Comparison of ENCODE assay signal across 8 cellular contexts in the genomic region with DNA sequence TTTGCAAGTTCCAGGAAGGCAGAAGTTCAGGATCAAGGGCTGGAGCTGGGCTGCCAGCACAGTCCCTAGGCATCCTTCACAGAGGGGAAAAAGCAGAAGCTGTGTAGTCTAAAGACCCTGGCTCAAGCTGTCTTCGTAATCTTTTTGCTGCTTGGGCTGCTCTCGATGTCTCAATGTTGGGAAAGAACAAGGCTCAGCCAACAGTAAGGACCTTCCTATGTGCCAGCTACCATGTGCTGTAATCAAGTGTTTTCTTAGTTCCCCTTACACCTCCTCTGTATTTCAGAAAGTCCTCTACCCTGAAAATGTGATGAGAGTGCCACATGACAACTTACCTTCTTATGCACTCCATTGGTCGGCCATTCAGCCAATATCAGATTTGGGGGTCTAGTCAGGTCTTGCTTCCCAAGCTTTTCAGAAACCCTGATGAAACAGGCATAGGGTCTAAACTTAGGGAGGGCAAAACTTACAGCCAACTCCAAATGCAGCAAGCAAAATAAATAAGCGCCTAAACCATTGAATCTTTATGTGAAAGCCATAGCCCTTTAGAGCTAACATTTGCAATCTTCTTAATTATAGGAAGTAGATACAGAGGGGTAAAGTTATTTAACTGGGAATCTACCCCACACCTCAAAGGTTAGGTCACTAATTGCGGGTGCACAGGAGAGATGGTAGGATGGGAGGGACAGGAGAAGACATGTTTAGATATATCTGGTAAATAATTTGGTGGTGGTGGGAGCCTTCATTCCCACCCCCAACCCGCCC. TPM values are rescaled to one million over a fixed set of nuclear protein-coding genes. Genes with fewer than 3 reads are reported as not detected.
A peak's percentile ranks its signal among the peaks of the same experiment; 100 is the strongest.
DNase-seq lines count a peak whose midpoint lies in the region; ATAC-seq and TF ChIP-seq lines count a peak whose summit lies in the region.

No MANE protein-coding gene starts in this region.

- peaks cover 38% of the 10 kb centered on the region for H3K79me2 ChIP-seq in SU-DHL-6 (ENCODE audit: insufficient read depth, low read length)

- H3K4me1 ChIP-seq in gastroesophageal sphincter = peaks cover 4 to 42% (median 14%) of the 10 kb centered on the region in 3 donors
- peaks cover 0 to 42% (median 20%) of the 10 kb centered on the region in 4 donors for H3K4me1 ChIP-seq in tibial nerve

- H3K4me2 ChIP-seq in SU-DHL-6 (ENCODE audit: low read depth, low read length, poor library complexity, severe bottlenecking) = peak overlapping the region; percentile 96

- peaks cover 54% of the 10 kb centered on the region for H3F3A ChIP-seq in SU-DHL-6 (ENCODE audit: insufficient read depth)

- no peak for TF ChIP-seq EP300 in gastroesophageal sphincter (IDR thresholded peaks at IDR 0.05)
- TF ChIP-seq EP300 in tibial nerve (IDR thresholded peaks at IDR 0.05) = peak in 1 of 2 donors; percentile 38

- TF ChIP-seq POLR2A in GM15510 (IDR thresholded peaks at IDR 0.05; ENCODE audit: borderline replicate concordance, extremely low read depth, insufficient read length) = peak; percentile 26
- no peak for TF ChIP-seq POLR2A in gastroesophageal sphincter (IDR thresholded peaks at IDR 0.05)
- TF ChIP-seq POLR2A in tibial nerve (IDR thresholded peaks at IDR 0.05) = no peak

- H4K20me1 ChIP-seq in SU-DHL-6 (ENCODE audit: low read depth, low read length) = peaks cover 7% of the 10 kb centered on the region; the same call in 1 of the 2 replicates

- no peak overlapping the region for H2AFZ ChIP-seq in SU-DHL-6 (ENCODE audit: low read depth, low read length, severe bottlenecking)

- no peak for DNase-seq in tibial nerve (ENCODE audit: low spot score in 2 of 2)
- no peak for DNase-seq in AG20443 (ENCODE audit: low spot score)

- TF ChIP-seq CTCF in SU-DHL-6 (IDR thresholded peaks at IDR 0.05; ENCODE audit: insufficient read depth, low read length, poor library complexity, severe bottlenecking) (no peak), gastroesophageal sphincter (IDR thresholded peaks at IDR 0.05) (no peak), tibial nerve (IDR thresholded peaks at IDR 0.05) (no peak)

- H3K27ac ChIP-seq in SU-DHL-6 (ENCODE audit: low read depth, low read length) (peak overlapping the region; percentile 97), gastroesophageal sphincter (peak overlapping the region; percentile 48 to 98 (median 88)), tibial nerve (peak overlapping the region in 3 of 4 donors; percentile 89 to 97 (median 97))

- H3K9me3 ChIP-seq in SU-DHL-6 (ENCODE audit: insufficient read depth, low read length) (no peaks in the 10 kb centered on the region), gastroesophageal sphincter (no peaks in the 10 kb centered on the region), tibial nerve (no peaks in the 10 kb centered on the region)

- H3K4me3 ChIP-seq in SU-DHL-6 (ENCODE audit: insufficient read depth, low read length, poor library complexity, severe bottlenecking) = peak overlapping the region; percentile 60
- peak overlapping the region in 1 of 2 donors; percentile 77 for H3K4me3 ChIP-seq in gastroesophageal sphincter
- H3K4me3 ChIP-seq in tibial nerve = peak overlapping the region; percentile 56 to 98 (median 92)

- 54 to 56% methylated on average over 5 to 6 of the region's 6 CpGs for WGBS in gastroesophageal sphincter (ENCODE audit: low coverage in 1 of 2), 2 donors
- 62 to 63% methylated on average over 6 of the region's 6 CpGs for WGBS in tibial nerve, 2 donors

- peak overlapping the region; percentile 69 for H3K9ac ChIP-seq in SU-DHL-6 (ENCODE audit: low read length)

- H3K36me3 ChIP-seq in SU-DHL-6 (ENCODE audit: low read length) (peaks cover 13% of the 10 kb centered on the region), gastroesophageal sphincter (peaks cover 0 to 26% of the 10 kb centered on the region in 2 donors), tibial nerve (peaks cover 0 to 21% (median 0%) of the 10 kb centered on the region in 3 donors)

- H3K27me3 ChIP-seq in SU-DHL-6 (ENCODE audit: low read length) (no peaks in the 10 kb centered on the region), gastroesophageal sphincter (no peaks in the 10 kb centered on the region), tibial nerve (no peaks in the 10 kb centered on the region)

- H3K9me2 ChIP-seq in SU-DHL-6 (replicated peaks; ENCODE audit: insufficient read depth, low read length) = no peaks in the 10 kb centered on the region

- ATAC-seq in HG02623 (IDR thresholded peaks at IDR 0.05; ENCODE audit: unreplicated experiment) = peak; percentile 4
- ATAC-seq in gastroesophageal sphincter = no peak
- no peak for ATAC-seq in HG03521 (IDR thresholded peaks at IDR 0.05; ENCODE audit: unreplicated experiment)
- ATAC-seq in HG03439 (IDR thresholded peaks at IDR 0.05; ENCODE audit: unreplicated experiment) = no peak

RNA-seq across cellular contexts. Expression of a gene that starts 1.2 kb away (rescaled TPM):
- total RNA-seq in gastroesophageal sphincter (10 to 100 TPM; 18.4 to 41.7 (median 35.8) TPM), tibial nerve (100 to 1,000 TPM in 1 of 4 donors, 10 to 100 TPM in 3; 37.2 to 139 (median 78.1) TPM)
